8 cellular contexts compared by ENCODE assay signal in the genomic region with DNA sequence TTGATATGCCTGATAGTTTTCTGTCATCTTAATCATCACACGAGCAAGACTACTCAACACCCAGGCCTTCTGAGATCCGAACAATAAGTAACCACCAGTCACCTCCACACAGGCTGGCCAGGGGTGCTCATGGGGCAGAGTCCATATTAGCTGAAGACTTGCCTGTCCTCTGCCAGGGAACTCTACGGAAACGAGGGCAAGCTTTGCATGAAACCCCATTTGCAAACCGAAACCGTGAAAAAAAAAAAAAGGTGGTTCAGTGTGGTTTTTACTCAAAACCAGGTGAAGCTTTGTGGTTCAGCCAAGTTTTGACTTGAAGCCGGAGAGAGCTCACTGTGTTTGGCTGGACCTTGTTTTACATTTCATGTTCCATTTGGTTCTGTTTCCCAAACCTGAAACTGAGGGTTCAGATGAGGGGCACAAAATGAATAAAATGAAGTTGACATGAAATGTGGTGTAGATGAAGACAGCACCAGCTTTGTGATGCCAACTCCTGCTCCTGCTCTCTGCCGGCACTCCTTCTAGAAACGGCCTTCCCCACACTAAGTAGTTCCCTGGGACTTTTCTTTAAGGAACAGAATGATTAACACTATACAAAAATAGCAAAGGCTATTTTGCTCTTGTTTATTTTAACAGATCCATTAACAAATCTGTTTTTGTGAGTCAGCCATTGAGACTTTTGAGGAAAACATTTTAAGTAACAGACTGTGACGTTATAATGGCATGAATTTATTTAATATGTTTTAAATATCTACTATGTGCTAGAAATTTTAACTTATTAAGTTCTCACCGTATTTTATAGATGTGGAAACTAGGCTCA.
DNase-seq lines count a peak whose midpoint lies in the region; ATAC-seq and TF ChIP-seq lines count a peak whose summit lies in the region.

No MANE protein-coding gene starts in this region.

- ATAC-seq in GM18858 (IDR thresholded peaks at IDR 0.05; ENCODE audit: unreplicated experiment) = peak; percentile 77
- peak; percentile 79 for ATAC-seq in HG02840 (IDR thresholded peaks at IDR 0.05; ENCODE audit: low FRiP score, unreplicated experiment)
- peak; percentile 90 for ATAC-seq in T-helper 17 cell
- no peak for ATAC-seq in gastrocnemius medialis
- no peak for ATAC-seq in lower lobe of right lung

- DNase-seq in T-helper 17 cell (peak in 2 of 3 donors; percentile 31 to 34), kidney tubule cell (ENCODE audit: low spot score) (peak; percentile 57), NCI-H2227 treated with DMSO at 0.1 percent for 48 hours (lab: John Stamatoyannopoulos, UW) (no peak), gastrocnemius medialis (no peak), lower lobe of right lung (no peak), NCI-H524 treated with DMSO at 0.1 percent for 48 hours (lab: John Stamatoyannopoulos, UW) (no peak)

- H3K27ac Mint-ChIP-seq in T-helper 17 cell = peak overlapping the region; percentile 98

- no peaks in the 10 kb centered on the region for H3K27me3 ChIP-seq in gastrocnemius medialis
- H3K27me3 ChIP-seq in lower lobe of right lung (ENCODE audit: low read depth) = no peaks in the 10 kb centered on the region

- H3K9me3 ChIP-seq in T-helper 17 cell (ENCODE audit: control insufficient read depth, low read length, poor library complexity, severe bottlenecking) (no peaks in the 10 kb centered on the region), gastrocnemius medialis (no peaks in the 10 kb centered on the region), lower lobe of right lung (no peaks in the 10 kb centered on the region)

- in situ Hi-C loops in gastrocnemius medialis (cut with MboI; ENCODE audit: low sequenced_read_pairs in 4 of 4) = loop anchor here in 1 of 4 donors (10.0 kb wide), 1 partner anchor 60 kb away; no protein-coding TSS in a partner anchor

- no peak for TF ChIP-seq CTCF in gastrocnemius medialis (IDR thresholded peaks at IDR 0.05 in 4 of 5, conservative IDR thresholded peaks at IDR 0.05 in 1 of 5)
- no peak for TF ChIP-seq CTCF in lower lobe of right lung (IDR thresholded peaks at IDR 0.05)

- no peaks in the 10 kb centered on the region for H3K27me3 Mint-ChIP-seq in T-helper 17 cell

- peaks cover 68% of the 10 kb centered on the region for H3K4me1 Mint-ChIP-seq in T-helper 17 cell

- H3K36me3 ChIP-seq in gastrocnemius medialis (no peaks in the 10 kb centered on the region), lower lobe of right lung (no peaks in the 10 kb centered on the region)

- H3K4me1 ChIP-seq in gastrocnemius medialis (no peaks in the 10 kb centered on the region), lower lobe of right lung (peaks cover 14% of the 10 kb centered on the region)

- H3K4me3 Mint-ChIP-seq in T-helper 17 cell = peak overlapping the region; percentile 92

- H3K36me3 Mint-ChIP-seq in T-helper 17 cell (ENCODE audit: low read depth) = peaks cover 4% of the 10 kb centered on the region

- H3K27ac ChIP-seq in gastrocnemius medialis (no peak overlapping the region), lower lobe of right lung (no peak overlapping the region)

- TF ChIP-seq POLR2A in gastrocnemius medialis (IDR thresholded peaks at IDR 0.05) = no peak

- intact Hi-C loops in gastrocnemius medialis (cut with DNase I; ENCODE audit: low total_unique reads) (no loop called here), lower lobe of right lung (cut with DNase I) (no loop called here)

- H3K4me3 ChIP-seq in gastrocnemius medialis (no peak overlapping the region), lower lobe of right lung (no peak overlapping the region)

Comparison
In these comparisons a context has a peak if more than half of its experiments do, and no peak if none do; other contexts are left out.
1. ATAC-seq: peak in GM18858 (single experiment), HG02840 (single experiment) and T-helper 17 cell (single experiment); none in gastrocnemius medialis (0 of 2) and lower lobe of right lung (0 of 2).
2. DNase-seq: peak in T-helper 17 cell (2 of 3) and kidney tubule cell (single experiment); none in NCI-H2227 treated with DMSO at 0.1 percent for 48 hours (single experiment), gastrocnemius medialis (0 of 2), lower lobe of right lung (single experiment) and NCI-H524 treated with DMSO at 0.1 percent for 48 hours (single experiment).